In the genomic region with DNA sequence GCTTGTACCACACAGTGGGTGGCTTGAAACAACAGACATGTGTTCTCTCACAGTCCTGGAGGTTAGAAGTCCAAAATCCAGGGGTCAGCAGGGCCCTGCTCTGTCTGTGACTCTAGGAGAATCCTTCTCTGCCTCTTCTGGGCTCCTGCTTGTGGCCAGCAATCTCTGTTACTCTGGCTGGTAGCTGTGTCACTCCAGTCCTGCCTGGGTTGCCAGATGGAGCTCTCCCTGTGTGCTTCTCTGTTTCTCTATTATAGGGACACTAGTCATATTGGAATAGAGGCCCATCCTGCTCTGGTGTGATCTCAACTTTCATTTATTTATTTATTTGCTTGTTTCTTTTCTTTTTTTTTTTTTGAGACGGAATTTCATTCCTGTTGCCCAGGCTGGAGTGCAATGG, we compare ENCODE assay signal across 26 cellular contexts.
"Had no signal": no experiment of that assay in that cellular context is flagged by ENCODE, and none has a peak within 500 bp of the region (broad histone marks: within the 10 kb centered on the region; RNA-seq: fewer than 3 reads in every experiment).

No MANE protein-coding gene starts in this region.

- H3K9me3 ChIP-seq: adrenal gland, SJSA1 had no signal

- H3K4me3 Mint-ChIP-seq: activated CD8-positive, alpha-beta T cell treated with anti-CD3 and anti-CD28 coated beads, Interleukin-2, amount 10 ng/mL, durations not matched to agents 7 days and 5 days; activated naive CD8-positive, alpha-beta T cell treated with anti-CD3 and anti-CD28 coated beads, Interleukin-2, amount 10 ng/mL, durations not matched to agents 7 days and 5 days; T-helper 1 cell treated with Interleukin-12 subunit alpha and Interleukin-12 subunit beta and Interleukin-4 antibody, amounts not matched to agents 30 μg/mL and 1 μg/mL, for 36 hours; WTC11 had no signal

- FAIRE-seq: RCC 7860 had no signal

- H3K4me1 Mint-ChIP-seq: activated naive CD8-positive, alpha-beta T cell treated with anti-CD3 and anti-CD28 coated beads, Interleukin-2, amount 10 ng/mL, durations not matched to agents 7 days and 5 days; WTC11 had no signal

- H3K36me3 ChIP-seq: adrenal gland, breast epithelium, SJSA1 had no signal

- H3K27me3 ChIP-seq: adrenal gland, breast epithelium, SJSA1 had no signal

- H3K9ac ChIP-seq: KMS-11 had no signal

- H3K4me1 ChIP-seq: adrenal gland, breast epithelium, SJSA1 had no signal

- H3K4me3 ChIP-seq: adrenal gland, breast epithelium, SJSA1 had no signal

- H3K27ac Mint-ChIP-seq: activated CD8-positive, alpha-beta T cell treated with anti-CD3 and anti-CD28 coated beads, Interleukin-2, amount 10 ng/mL, durations not matched to agents 7 days and 5 days; activated naive CD8-positive, alpha-beta T cell treated with anti-CD3 and anti-CD28 coated beads, Interleukin-2, amount 10 ng/mL, durations not matched to agents 7 days and 5 days; T-helper 1 cell treated with Interleukin-12 subunit alpha and Interleukin-12 subunit beta and Interleukin-4 antibody, amounts not matched to agents 30 μg/mL and 1 μg/mL, for 36 hours; WTC11 had no signal

- H3K27ac ChIP-seq: adrenal gland, breast epithelium, KMS-11, SJSA1 had no signal

- H3K27me3 Mint-ChIP-seq: activated naive CD8-positive, alpha-beta T cell treated with anti-CD3 and anti-CD28 coated beads, Interleukin-2, amount 10 ng/mL, durations not matched to agents 7 days and 5 days had no signal

- DNase-seq: activated CD4-positive, alpha-beta T cell treated with anti-CD3 and anti-CD28 coated beads for 48 hours; activated CD4-positive, alpha-beta T cell treated with anti-CD3 and anti-CD28 coated beads, Interleukin-2, amount 50 U/mL, for 4 hours; activated CD4-positive, CD25-positive, alpha-beta regulatory T cell treated with anti-CD3 and anti-CD28 coated beads, Interleukin-2, amount 50 U/mL, for 72 hours; activated CD8-positive, alpha-beta memory T cell treated with anti-CD3 and anti-CD28 coated beads, Interleukin-2, amount 50 U/mL, for 48 hours; activated CD8-positive, alpha-beta T cell treated with anti-CD3 and anti-CD28 coated beads, Interleukin-2, amount 10 ng/mL, durations not matched to agents 7 days and 5 days; activated naive CD4-positive, alpha-beta T cell treated with anti-CD3 and anti-CD28 coated beads, Interleukin-2, amount 50 U/mL, for 16 hours; activated naive CD8-positive, alpha-beta T cell treated with anti-CD3 and anti-CD28 coated beads, Interleukin-2, amount 10 ng/mL, durations not matched to agents 7 days and 5 days; activated T-cell treated with anti-CD3 and anti-CD28 coated beads, Interleukin-2, amount 50 U/mL, for 1 hour; adrenal gland; aorta; caudate nucleus; MM.1S; NCI-H1105 treated with DMSO at 0.1 percent for 48 hours; NCI-H1436 treated with DMSO at 0.1 percent for 48 hours; NCI-H2171 treated with DMSO at 0.1 percent for 48 hours; NCI-H226; NCI-H69; PC-3; SHP77 had no signal

- H3K4me2 ChIP-seq: KMS-11 had no signal

- ATAC-seq: activated CD8-positive, alpha-beta T cell treated with anti-CD3 and anti-CD28 coated beads, Interleukin-2, amount 10 ng/mL, durations not matched to agents 7 days and 5 days; PC-3; SK-N-SH treated with all-trans-retinoic acid at 6 μM for 48 hours; WTC11 had no signal

- H3K36me3 Mint-ChIP-seq: activated naive CD8-positive, alpha-beta T cell treated with anti-CD3 and anti-CD28 coated beads, Interleukin-2, amount 10 ng/mL, durations not matched to agents 7 days and 5 days had no signal
